2 cellular contexts compared by ENCODE assay signal in genomic region chr7:129433823-129434171, GRCh38.
TF ChIP-seq lines count a peak whose summit lies in the region.

No MANE protein-coding gene starts in this region.

TF ChIP-seq in IMR-90, 13 proteins besides CTCF, POLR2A, EP300 and RAD21:
- TF ChIP-seq RCOR1 (IDR thresholded peaks at IDR 0.05; ENCODE audit: insufficient replicate concordance, low read length) (no peak), CHD1 (IDR thresholded peaks at IDR 0.05; ENCODE audit: low read depth, low read length) (no peak), SMC3 (IDR thresholded peaks at IDR 0.05; ENCODE audit: low read depth, low read length) (no peak), MAFK (IDR thresholded peaks at IDR 0.05; ENCODE audit: low read depth, low read length) (no peak), MAZ (IDR thresholded peaks at IDR 0.05; ENCODE audit: borderline replicate concordance, low read depth, low read length) (no peak), NFE2L2 (IDR thresholded peaks at IDR 0.05; ENCODE audit: low read depth, low read length) (no peak), RFX5 (IDR thresholded peaks at IDR 0.05; ENCODE audit: low read depth, low read length) (no peak), FOS (IDR thresholded peaks at IDR 0.05; ENCODE audit: low read depth, low read length) (no peak), BHLHE40 (IDR thresholded peaks at IDR 0.05; ENCODE audit: low read depth, low read length) (no peak; the same call in 1 of the 2 replicates), USF2 (IDR thresholded peaks at IDR 0.05; ENCODE audit: low read depth, low read length) (no peak), MXI1 (IDR thresholded peaks at IDR 0.05; ENCODE audit: borderline replicate concordance, low read depth, low read length) (no peak), CEBPB (IDR thresholded peaks at IDR 0.05; ENCODE audit: low read depth, low read length) (no peak)
- TF ChIP-seq, protein P1, sequence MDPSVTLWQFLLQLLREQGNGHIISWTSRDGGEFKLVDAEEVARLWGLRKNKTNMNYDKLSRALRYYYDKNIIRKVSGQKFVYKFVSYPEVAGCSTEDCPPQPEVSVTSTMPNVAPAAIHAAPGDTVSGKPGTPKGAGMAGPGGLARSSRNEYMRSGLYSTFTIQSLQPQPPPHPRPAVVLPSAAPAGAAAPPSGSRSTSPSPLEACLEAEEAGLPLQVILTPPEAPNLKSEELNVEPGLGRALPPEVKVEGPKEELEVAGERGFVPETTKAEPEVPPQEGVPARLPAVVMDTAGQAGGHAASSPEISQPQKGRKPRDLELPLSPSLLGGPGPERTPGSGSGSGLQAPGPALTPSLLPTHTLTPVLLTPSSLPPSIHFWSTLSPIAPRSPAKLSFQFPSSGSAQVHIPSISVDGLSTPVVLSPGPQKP (IDR thresholded peaks at IDR 0.05; ENCODE audit: borderline replicate concordance, low read depth, low read length): no peak

TF ChIP-seq in K562, 482 proteins besides CTCF, POLR2A, EP300 and RAD21 (continues in another document):
- no peak for TF ChIP-seq ZNF146 (CRISPR knock-in tag; IDR thresholded peaks at IDR 0.05; ENCODE audit: unreplicated experiment)
- no peak for TF ChIP-seq ZNF444 (CRISPR knock-in tag; IDR thresholded peaks at IDR 0.05)
- no peak for TF ChIP-seq KLF13 (tag; IDR thresholded peaks at IDR 0.05; ENCODE audit: borderline replicate concordance, low read depth)
- TF ChIP-seq ZNF668 (CRISPR knock-in tag; IDR thresholded peaks at IDR 0.05): no peak
- no peak; the same call in 1 of the 2 replicates for TF ChIP-seq CTBP1 (IDR thresholded peaks at IDR 0.05; ENCODE audit: borderline replicate concordance)
- no peak for TF ChIP-seq TBL1XR1 (IDR thresholded peaks at IDR 0.05; ENCODE audit: low read length in 2 of 2)
- TF ChIP-seq MCM7 (IDR thresholded peaks at IDR 0.05): no peak
- TF ChIP-seq SNIP1 (IDR thresholded peaks at IDR 0.05; ENCODE audit: low read depth): no peak
- no peak for TF ChIP-seq STAT5A (IDR thresholded peaks at IDR 0.05; ENCODE audit: borderline replicate concordance, low read length)
- TF ChIP-seq BRCA1 (IDR thresholded peaks at IDR 0.05): no peak
- TF ChIP-seq BRCA1 (CRISPR knock-in tag; IDR thresholded peaks at IDR 0.05): no peak
- TF ChIP-seq TAF9B (IDR thresholded peaks at IDR 0.05; ENCODE audit: partially characterized antibody): no peak
- no peak for TF ChIP-seq PML (IDR thresholded peaks at IDR 0.05; ENCODE audit: low read length)
- 0 out of 2 replicates have a peak, but pooled peaks have one; percentile 50 for TF ChIP-seq MYC (IDR thresholded peaks at IDR 0.05; ENCODE audit: low read depth, low read length)
- 0 out of 2 replicates have a peak, but pooled peaks have one; percentile 49 for TF ChIP-seq MYC (CRISPR knock-in tag; IDR thresholded peaks at IDR 0.05; ENCODE audit: borderline replicate concordance, low read depth)
- TF ChIP-seq POLR2AphosphoS5 (IDR thresholded peaks at IDR 0.05; ENCODE audit: control insufficient read depth, insufficient read depth, low read depth, low read length): no peak
- TF ChIP-seq DACH1 (IDR thresholded peaks at IDR 0.05; ENCODE audit: partially characterized antibody): no peak
- TF ChIP-seq HNRNPLL (IDR thresholded peaks at IDR 0.05; ENCODE audit: low read depth, low read length, poor library complexity, severe bottlenecking): no peak
- no peak for TF ChIP-seq MLX (CRISPR knock-in tag; conservative IDR thresholded peaks at IDR 0.05)
- 0 out of 2 replicates have a peak, but pooled peaks have one; percentile 75 for TF ChIP-seq LCOR (CRISPR knock-in tag; IDR thresholded peaks at IDR 0.05)
- no peak for TF ChIP-seq FOS (IDR thresholded peaks at IDR 0.05; ENCODE audit: extremely low read depth, insufficient read length)
- TF ChIP-seq TEAD4 (IDR thresholded peaks at IDR 0.05; ENCODE audit: low read length): no peak
- TF ChIP-seq TEAD4 (CRISPR knock-in tag; IDR thresholded peaks at IDR 0.05; ENCODE audit: borderline replicate concordance): no peak
- no peak; the same call in 1 of the 2 replicates for TF ChIP-seq ZNF263 (CRISPR knock-in tag; IDR thresholded peaks at IDR 0.05; ENCODE audit: borderline replicate concordance)
- TF ChIP-seq EHMT2 (IDR thresholded peaks at IDR 0.05): no peak
- no peak for TF ChIP-seq ZZZ3 (IDR thresholded peaks at IDR 0.05)
- TF ChIP-seq ZNF280A (IDR thresholded peaks at IDR 0.05; ENCODE audit: low read depth, partially characterized antibody): no peak
- no peak for TF ChIP-seq SMAD2 (IDR thresholded peaks at IDR 0.05; ENCODE audit: low read depth, low read length)
- no peak for TF ChIP-seq SMARCB1 (IDR thresholded peaks at IDR 0.05; ENCODE audit: insufficient read length, low read depth)
- TF ChIP-seq STAT6 (CRISPR knock-in tag; IDR thresholded peaks at IDR 0.05): peak; percentile 54; the same call in 1 of the 2 replicates
- TF ChIP-seq GMEB1 (CRISPR knock-in tag; IDR thresholded peaks at IDR 0.05): no peak
- no peak for TF ChIP-seq NUFIP1 (IDR thresholded peaks at IDR 0.05; ENCODE audit: partially characterized antibody)
- no peak for TF ChIP-seq NCOR1 (IDR thresholded peaks at IDR 0.05)
- TF ChIP-seq KAT7 (CRISPR knock-in tag; IDR thresholded peaks at IDR 0.05; ENCODE audit: borderline replicate concordance): peak; percentile 15; the same call in 1 of the 2 replicates
- no peak for TF ChIP-seq KLF10 (CRISPR knock-in tag; IDR thresholded peaks at IDR 0.05)
- 0 out of 2 replicates have a peak, but pooled peaks have one; percentile 12 for TF ChIP-seq CBFA2T3 (IDR thresholded peaks at IDR 0.05)
- TF ChIP-seq MGA (IDR thresholded peaks at IDR 0.05): 0 out of 2 replicates have a peak, but pooled peaks have one; percentile 60
- no peak for TF ChIP-seq EWSR1 (IDR thresholded peaks at IDR 0.05; ENCODE audit: borderline replicate concordance, low read depth, partially characterized antibody)
- TF ChIP-seq ZNF695 (CRISPR knock-in tag; IDR thresholded peaks at IDR 0.05): no peak
- TF ChIP-seq TCFL5 (CRISPR knock-in tag; conservative IDR thresholded peaks at IDR 0.05): no peak
- peak; percentile 72 for TF ChIP-seq TCF7L2 (IDR thresholded peaks at IDR 0.05; ENCODE audit: low read depth, low read length)
- no peak for TF ChIP-seq ZNF212 (CRISPR knock-in tag; IDR thresholded peaks at IDR 0.05)
- no peak for TF ChIP-seq ZNF431 (CRISPR knock-in tag; IDR thresholded peaks at IDR 0.05)
- no peak for TF ChIP-seq SREBF2 (CRISPR knock-in tag; IDR thresholded peaks at IDR 0.05)
